21 cellular contexts compared by ENCODE assay signal in genomic region chr12:76206039-76206676, GRCh38.
"Had no signal": no experiment of that assay in that cellular context is flagged by ENCODE, and none has a peak within 500 bp of the region (broad histone marks: within the 10 kb centered on the region; RNA-seq: fewer than 3 reads in every experiment).

No MANE protein-coding gene starts in this region.

- H3K36me3 Mint-ChIP-seq: mesothelial cell of epicardium, naive B cell had no signal

- H3K4me3 Mint-ChIP-seq: mesothelial cell of epicardium, naive B cell had no signal

- H3K4me1 Mint-ChIP-seq: naive B cell had no signal

- DNase-seq: dermis blood vessel endothelial cell; dorsolateral prefrontal cortex; effector CD4-positive, alpha-beta T cell; effector memory CD4-positive, alpha-beta T cell; foreskin keratinocyte; heart left ventricle; hippocampal formation; left cardiac atrium; left lung; left ventricle myocardium superior; lower lobe of right lung; mesenchymal stem cell; mucosa of descending colon; naive B cell had no signal

- FAIRE-seq: colon, endothelial cell of umbilical vein, frontal cortex, islet of Langerhans, keratinocyte had no signal

- ATAC-seq: foreskin keratinocyte, gastroesophageal sphincter, heart left ventricle, left cardiac atrium, left lung, left ventricle myocardium superior, lower lobe of right lung, mucosa of descending colon had no signal

- H3K27ac Mint-ChIP-seq: mesothelial cell of epicardium, naive B cell had no signal
